ENCODE assay signal across 19 cellular contexts in the genomic region with DNA sequence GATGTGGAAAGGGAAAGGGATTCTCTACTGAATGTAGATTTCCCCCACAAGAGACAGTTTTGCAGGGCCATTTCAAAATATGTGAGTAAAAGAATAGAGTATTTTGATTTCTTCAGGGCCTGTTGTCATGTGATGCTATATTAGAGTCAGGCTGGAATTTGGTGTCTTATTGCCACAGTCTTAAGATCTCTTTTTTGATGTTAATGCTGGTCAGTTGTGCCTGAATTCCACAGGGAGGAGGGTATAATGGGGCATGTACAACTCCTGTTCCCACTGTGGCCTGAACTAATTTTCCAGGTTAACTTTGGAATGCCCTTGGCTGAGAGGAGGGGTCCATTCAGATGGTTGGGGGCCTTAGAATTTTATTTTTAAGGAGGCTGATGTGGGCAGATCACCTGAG.
DNase-seq lines count a peak whose midpoint lies in the region; ATAC-seq, FAIRE-seq and TF ChIP-seq lines count a peak whose summit lies in the region.
"Had no signal": no experiment of that assay in that cellular context is flagged by ENCODE, and none has a peak within 500 bp of the region (broad histone marks: within the 10 kb centered on the region; RNA-seq: fewer than 3 reads in every experiment).

No MANE protein-coding gene starts in this region.

- no peak overlapping the region for H3K4me3 Mint-ChIP-seq in osteocyte (ENCODE audit: unreplicated experiment)
- no peak overlapping the region for H3K4me3 Mint-ChIP-seq in activated naive CD8-positive, alpha-beta T cell treated with anti-CD3 and anti-CD28 coated beads for 36 hours

- H3K27me3 Mint-ChIP-seq in osteocyte (ENCODE audit: unreplicated experiment): no peaks in the 10 kb centered on the region
- peaks cover 4% of the 10 kb centered on the region for H3K27me3 Mint-ChIP-seq in activated naive CD8-positive, alpha-beta T cell treated with anti-CD3 and anti-CD28 coated beads for 36 hours

- FAIRE-seq in GM19239 (lab: Jason Lieb, UNC): no peak
- FAIRE-seq: GM18507 had no signal

- no peaks in the 10 kb centered on the region for H3K9me3 Mint-ChIP-seq in osteocyte (ENCODE audit: unreplicated experiment)
- no peaks in the 10 kb centered on the region for H3K9me3 Mint-ChIP-seq in activated naive CD8-positive, alpha-beta T cell treated with anti-CD3 and anti-CD28 coated beads for 36 hours

- H3K4me3 ChIP-seq in NT2/D1 (ENCODE audit: insufficient read length, low read depth) (no peak overlapping the region), foreskin fibroblast (ENCODE audit: low read depth in 1 of 2, low read length in 2 of 2) (no peak overlapping the region)
- H3K4me3 ChIP-seq: GM23248, MG63, SJSA1 had no signal

- no peak for ATAC-seq in GM21825 (IDR thresholded peaks at IDR 0.05; ENCODE audit: unreplicated experiment)

- H3K36me3 Mint-ChIP-seq in osteocyte (ENCODE audit: unreplicated experiment): no peaks in the 10 kb centered on the region
- H3K36me3 Mint-ChIP-seq in activated naive CD8-positive, alpha-beta T cell treated with anti-CD3 and anti-CD28 coated beads for 36 hours: peaks cover 3% of the 10 kb centered on the region

- H3K9me3 ChIP-seq in NT2/D1 (ENCODE audit: insufficient read depth, low read length): no peaks in the 10 kb centered on the region; the same call in 1 of the 2 replicates
- H3K9me3 ChIP-seq: Caco-2, MG63, SJSA1 had no signal

- no peak overlapping the region for H3K9ac ChIP-seq in NT2/D1 (ENCODE audit: insufficient read length, low read depth)
- H3K9ac ChIP-seq: GM23248 had no signal

- peak; percentile 21 for DNase-seq in EH (ENCODE audit: low read depth)
- peak; percentile 40 for DNase-seq in NT2/D1 (ENCODE audit: low read depth, low spot score)
- DNase-seq in fibroblast of peridontal ligament (ENCODE audit: extremely low read depth): peak; percentile 35
- no peak for DNase-seq in osteocyte (ENCODE audit: extremely low spot score, unreplicated experiment)
- DNase-seq in GM19239 (ENCODE audit: insufficient read length, low spot score): no peak
- no peak for DNase-seq in foreskin fibroblast
- DNase-seq in activated naive CD8-positive, alpha-beta T cell treated with anti-CD3 and anti-CD28 coated beads for 36 hours: no peak
- DNase-seq: Caco-2; DMS53; GM23248; MG63; NCI-H1092 treated with DMSO at 0.1 percent for 48 hours; NCI-H1694 treated with DMSO at 0.1 percent for 48 hours; NCI-H345; NCI-H526 treated with DMSO at 0.1 percent for 48 hours; NK-92 treated with Interleukin-12 subunit alpha and Interleukin-12 subunit beta, amount 100 ng/mL, for 24 hours had no signal

- no peaks in the 10 kb centered on the region for H3K4me1 ChIP-seq in NT2/D1 (ENCODE audit: insufficient read depth, insufficient read length)
- H3K4me1 ChIP-seq: Caco-2 had no signal

- no peaks in the 10 kb centered on the region for H3K27me3 ChIP-seq in NT2/D1 (ENCODE audit: insufficient read depth, insufficient read length)
- H3K27me3 ChIP-seq: MG63, SJSA1 had no signal

- TF ChIP-seq CTCF in osteocyte (IDR thresholded peaks at IDR 0.05): no peak
- no peak for TF ChIP-seq CTCF in foreskin fibroblast (IDR thresholded peaks at IDR 0.05; ENCODE audit: low read depth, low read length)

- H3K4me1 Mint-ChIP-seq in osteocyte (ENCODE audit: unreplicated experiment): peaks cover 31% of the 10 kb centered on the region
- peaks cover 40% of the 10 kb centered on the region for H3K4me1 Mint-ChIP-seq in activated naive CD8-positive, alpha-beta T cell treated with anti-CD3 and anti-CD28 coated beads for 36 hours

- peak overlapping the region; percentile 49 for H3K27ac Mint-ChIP-seq in osteocyte (ENCODE audit: unreplicated experiment)
- H3K27ac Mint-ChIP-seq in activated naive CD8-positive, alpha-beta T cell treated with anti-CD3 and anti-CD28 coated beads for 36 hours: no peak overlapping the region

- H3K36me3 ChIP-seq in NT2/D1 (ENCODE audit: insufficient read depth, insufficient read length, low read length): no peaks in the 10 kb centered on the region
- H3K36me3 ChIP-seq: MG63, SJSA1 had no signal

Comparison
In these comparisons a context has a peak if more than half of its experiments do, and no peak if none do; other contexts are left out.
1. DNase-seq: peak in EH (single experiment), NT2/D1 (single experiment) and fibroblast of peridontal ligament (single experiment); none in osteocyte (single experiment), GM19239 (single experiment), foreskin fibroblast (0 of 2) and activated naive CD8-positive, alpha-beta T cell treated with anti-CD3 and anti-CD28 coated beads for 36 hours (single experiment).